1 cellular context compared by ENCODE assay signal in the genomic region with DNA sequence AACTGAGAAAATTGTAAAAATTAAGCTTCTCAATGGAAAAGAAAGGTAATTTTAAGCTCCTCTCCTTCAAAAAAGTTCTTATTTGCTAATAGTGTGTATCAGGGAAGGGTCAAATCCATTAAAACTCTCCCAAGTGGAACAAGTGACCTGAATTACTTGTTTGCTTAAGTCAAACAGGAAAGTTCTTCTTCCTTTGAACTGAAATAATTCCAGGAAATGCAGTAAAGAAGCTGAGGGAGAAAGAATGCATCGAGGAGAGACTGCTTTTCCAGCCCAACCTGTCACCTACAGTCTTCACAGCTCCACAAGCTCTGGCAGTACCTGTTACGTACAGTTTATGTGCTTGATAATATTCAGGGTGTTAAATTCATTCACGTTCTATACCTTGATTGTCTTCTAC.
TF ChIP-seq lines count a peak whose summit lies in the region.

No MANE protein-coding gene starts in this region.

TF ChIP-seq in HepG2, 621 proteins besides CTCF, POLR2A, EP300 and RAD21 (continued from another document and continues in another):
- TF ChIP-seq, protein P1, sequence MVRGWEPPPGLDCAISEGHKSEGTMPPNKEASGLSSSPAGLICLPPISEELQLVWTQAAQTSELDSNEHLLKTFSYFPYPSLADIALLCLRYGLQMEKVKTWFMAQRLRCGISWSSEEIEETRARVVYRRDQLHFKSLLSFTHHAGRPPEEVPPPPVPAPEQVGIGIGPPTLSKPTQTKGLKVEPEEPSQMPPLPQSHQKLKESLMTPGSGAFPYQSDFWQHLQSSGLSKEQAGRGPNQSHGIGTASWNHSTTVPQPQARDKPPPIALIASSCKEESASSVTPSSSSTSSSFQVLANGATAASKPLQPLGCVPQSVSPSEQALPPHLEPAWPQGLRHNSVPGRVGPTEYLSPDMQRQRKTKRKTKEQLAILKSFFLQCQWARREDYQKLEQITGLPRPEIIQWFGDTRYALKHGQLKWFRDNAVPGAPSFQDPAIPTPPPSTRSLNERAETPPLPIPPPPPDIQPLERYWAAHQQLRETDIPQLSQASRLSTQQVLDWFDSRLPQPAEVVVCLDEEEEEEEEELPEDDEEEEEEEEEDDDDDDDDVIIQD (CRISPR knock-in tag; IDR thresholded peaks at IDR 0.05; ENCODE audit: low read depth): no peak
- TF ChIP-seq, protein P2, sequence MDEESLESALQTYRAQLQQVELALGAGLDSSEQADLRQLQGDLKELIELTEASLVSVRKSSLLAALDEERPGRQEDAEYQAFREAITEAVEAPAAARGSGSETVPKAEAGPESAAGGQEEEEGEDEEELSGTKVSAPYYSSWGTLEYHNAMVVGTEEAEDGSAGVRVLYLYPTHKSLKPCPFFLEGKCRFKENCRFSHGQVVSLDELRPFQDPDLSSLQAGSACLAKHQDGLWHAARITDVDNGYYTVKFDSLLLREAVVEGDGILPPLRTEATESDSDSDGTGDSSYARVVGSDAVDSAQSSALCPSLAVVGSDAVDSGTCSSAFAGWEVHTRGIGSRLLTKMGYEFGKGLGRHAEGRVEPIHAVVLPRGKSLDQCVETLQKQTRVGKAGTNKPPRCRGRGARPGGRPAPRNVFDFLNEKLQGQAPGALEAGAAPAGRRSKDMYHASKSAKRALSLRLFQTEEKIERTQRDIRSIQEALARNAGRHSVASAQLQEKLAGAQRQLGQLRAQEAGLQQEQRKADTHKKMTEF (CRISPR knock-in tag; IDR thresholded peaks at IDR 0.05): peak; percentile 40; the same call in 1 of the 2 replicates
- TF ChIP-seq BCL6 (CRISPR knock-in tag; IDR thresholded peaks at IDR 0.05) (peak; percentile 82), ELF3 (CRISPR knock-in tag; IDR thresholded peaks at IDR 0.05) (peak; percentile 44), GATAD1 (CRISPR knock-in tag; IDR thresholded peaks at IDR 0.05) (0 out of 2 replicates have a peak, but pooled peaks have one; percentile 28), HMG20A (CRISPR knock-in tag; IDR thresholded peaks at IDR 0.05; ENCODE audit: borderline replicate concordance) (peak; percentile 55; the same call in 1 of the 2 replicates), NR2F2 (IDR thresholded peaks at IDR 0.05; ENCODE audit: borderline replicate concordance, low read depth) (peak; percentile 88), ZKSCAN1 (IDR thresholded peaks at IDR 0.05; ENCODE audit: low read length) (no peak), MIXL1 (CRISPR knock-in tag; IDR thresholded peaks at IDR 0.05) (peak; percentile 65), FOXP1 (IDR thresholded peaks at IDR 0.05) (no peak), FOXP1 (CRISPR knock-in tag; IDR thresholded peaks at IDR 0.05) (peak; percentile 18; the same call in 1 of the 2 replicates), RXRB (CRISPR knock-in tag; IDR thresholded peaks at IDR 0.05; ENCODE audit: borderline replicate concordance) (peak; percentile 48; the same call in 1 of the 2 replicates), TCF7 (IDR thresholded peaks at IDR 0.05; ENCODE audit: low read depth) (peak; percentile 73), PPARG (CRISPR knock-in tag; conservative IDR thresholded peaks at IDR 0.05) (peak; percentile 70), GZF1 (CRISPR knock-in tag; IDR thresholded peaks at IDR 0.05) (no peak), HOXD1 (CRISPR knock-in tag; IDR thresholded peaks at IDR 0.05) (no peak), SAP130 (CRISPR knock-in tag; IDR thresholded peaks at IDR 0.05; ENCODE audit: low read depth) (peak; percentile 35; the same call in 1 of the 2 replicates), ISL2 (CRISPR knock-in tag; IDR thresholded peaks at IDR 0.05) (peak; percentile 68; the same call in 1 of the 2 replicates), TBX3 (IDR thresholded peaks at IDR 0.05; ENCODE audit: borderline replicate concordance) (peak; percentile 77), TEAD3 (CRISPR knock-in tag; optimal IDR thresholded peaks at IDR 0.05; ENCODE audit: borderline replicate concordance) (peak; percentile 45), ETV5 (CRISPR knock-in tag; IDR thresholded peaks at IDR 0.05; ENCODE audit: borderline replicate concordance) (peak; percentile 12; the same call in 1 of the 2 replicates), ZNF747 (CRISPR knock-in tag; IDR thresholded peaks at IDR 0.05; ENCODE audit: borderline replicate concordance) (no peak), ASH2L (IDR thresholded peaks at IDR 0.05; ENCODE audit: insufficient read length, low read depth, low read length) (no peak), HHEX (CRISPR knock-in tag; IDR thresholded peaks at IDR 0.05) (peak; percentile 93), NR2F6 (IDR thresholded peaks at IDR 0.05) (peak; percentile 94), NR2F6 (CRISPR knock-in tag; IDR thresholded peaks at IDR 0.05) (peak; percentile 87), FOXJ3 (CRISPR knock-in tag; IDR thresholded peaks at IDR 0.05; ENCODE audit: borderline replicate concordance) (0 out of 2 replicates have a peak, but pooled peaks have one; percentile 22), ZNF737 (CRISPR knock-in tag; IDR thresholded peaks at IDR 0.05; ENCODE audit: borderline replicate concordance) (no peak), HMG20B (CRISPR knock-in tag; conservative IDR thresholded peaks at IDR 0.05) (0 out of 2 replicates have a peak, but pooled peaks have one; percentile 19), FOXA3 (CRISPR knock-in tag; IDR thresholded peaks at IDR 0.05) (peak; percentile 75), MED1 (CRISPR knock-in tag; IDR thresholded peaks at IDR 0.05) (0 out of 2 replicates have a peak, but pooled peaks have one; percentile 11), BRD4 (CRISPR knock-in tag; IDR thresholded peaks at IDR 0.05) (no peak), RARA (CRISPR knock-in tag; IDR thresholded peaks at IDR 0.05) (peak; percentile 63), CREM (IDR thresholded peaks at IDR 0.05) (0 out of 2 replicates have a peak, but pooled peaks have one; percentile 31), CREM (CRISPR knock-in tag; IDR thresholded peaks at IDR 0.05) (no peak), GATAD2A (CRISPR knock-in tag; IDR thresholded peaks at IDR 0.05) (peak; percentile 31; the same call in 1 of the 2 replicates), HDAC2 (CRISPR knock-in tag; IDR thresholded peaks at IDR 0.05) (peak; percentile 29; the same call in 1 of the 2 replicates), ZNF746 (CRISPR knock-in tag; IDR thresholded peaks at IDR 0.05) (no peak)
- TF ChIP-seq, protein P3, sequence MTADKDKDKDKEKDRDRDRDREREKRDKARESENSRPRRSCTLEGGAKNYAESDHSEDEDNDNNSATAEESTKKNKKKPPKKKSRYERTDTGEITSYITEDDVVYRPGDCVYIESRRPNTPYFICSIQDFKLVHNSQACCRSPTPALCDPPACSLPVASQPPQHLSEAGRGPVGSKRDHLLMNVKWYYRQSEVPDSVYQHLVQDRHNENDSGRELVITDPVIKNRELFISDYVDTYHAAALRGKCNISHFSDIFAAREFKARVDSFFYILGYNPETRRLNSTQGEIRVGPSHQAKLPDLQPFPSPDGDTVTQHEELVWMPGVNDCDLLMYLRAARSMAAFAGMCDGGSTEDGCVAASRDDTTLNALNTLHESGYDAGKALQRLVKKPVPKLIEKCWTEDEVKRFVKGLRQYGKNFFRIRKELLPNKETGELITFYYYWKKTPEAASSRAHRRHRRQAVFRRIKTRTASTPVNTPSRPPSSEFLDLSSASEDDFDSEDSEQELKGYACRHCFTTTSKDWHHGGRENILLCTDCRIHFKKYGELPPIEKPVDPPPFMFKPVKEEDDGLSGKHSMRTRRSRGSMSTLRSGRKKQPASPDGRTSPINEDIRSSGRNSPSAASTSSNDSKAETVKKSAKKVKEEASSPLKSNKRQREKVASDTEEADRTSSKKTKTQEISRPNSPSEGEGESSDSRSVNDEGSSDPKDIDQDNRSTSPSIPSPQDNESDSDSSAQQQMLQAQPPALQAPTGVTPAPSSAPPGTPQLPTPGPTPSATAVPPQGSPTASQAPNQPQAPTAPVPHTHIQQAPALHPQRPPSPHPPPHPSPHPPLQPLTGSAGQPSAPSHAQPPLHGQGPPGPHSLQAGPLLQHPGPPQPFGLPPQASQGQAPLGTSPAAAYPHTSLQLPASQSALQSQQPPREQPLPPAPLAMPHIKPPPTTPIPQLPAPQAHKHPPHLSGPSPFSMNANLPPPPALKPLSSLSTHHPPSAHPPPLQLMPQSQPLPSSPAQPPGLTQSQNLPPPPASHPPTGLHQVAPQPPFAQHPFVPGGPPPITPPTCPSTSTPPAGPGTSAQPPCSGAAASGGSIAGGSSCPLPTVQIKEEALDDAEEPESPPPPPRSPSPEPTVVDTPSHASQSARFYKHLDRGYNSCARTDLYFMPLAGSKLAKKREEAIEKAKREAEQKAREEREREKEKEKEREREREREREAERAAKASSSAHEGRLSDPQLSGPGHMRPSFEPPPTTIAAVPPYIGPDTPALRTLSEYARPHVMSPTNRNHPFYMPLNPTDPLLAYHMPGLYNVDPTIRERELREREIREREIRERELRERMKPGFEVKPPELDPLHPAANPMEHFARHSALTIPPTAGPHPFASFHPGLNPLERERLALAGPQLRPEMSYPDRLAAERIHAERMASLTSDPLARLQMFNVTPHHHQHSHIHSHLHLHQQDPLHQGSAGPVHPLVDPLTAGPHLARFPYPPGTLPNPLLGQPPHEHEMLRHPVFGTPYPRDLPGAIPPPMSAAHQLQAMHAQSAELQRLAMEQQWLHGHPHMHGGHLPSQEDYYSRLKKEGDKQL (CRISPR knock-in tag; IDR thresholded peaks at IDR 0.05; ENCODE audit: low read depth): peak; percentile 75; the same call in 1 of the 2 replicates
- TF ChIP-seq, protein P4, sequence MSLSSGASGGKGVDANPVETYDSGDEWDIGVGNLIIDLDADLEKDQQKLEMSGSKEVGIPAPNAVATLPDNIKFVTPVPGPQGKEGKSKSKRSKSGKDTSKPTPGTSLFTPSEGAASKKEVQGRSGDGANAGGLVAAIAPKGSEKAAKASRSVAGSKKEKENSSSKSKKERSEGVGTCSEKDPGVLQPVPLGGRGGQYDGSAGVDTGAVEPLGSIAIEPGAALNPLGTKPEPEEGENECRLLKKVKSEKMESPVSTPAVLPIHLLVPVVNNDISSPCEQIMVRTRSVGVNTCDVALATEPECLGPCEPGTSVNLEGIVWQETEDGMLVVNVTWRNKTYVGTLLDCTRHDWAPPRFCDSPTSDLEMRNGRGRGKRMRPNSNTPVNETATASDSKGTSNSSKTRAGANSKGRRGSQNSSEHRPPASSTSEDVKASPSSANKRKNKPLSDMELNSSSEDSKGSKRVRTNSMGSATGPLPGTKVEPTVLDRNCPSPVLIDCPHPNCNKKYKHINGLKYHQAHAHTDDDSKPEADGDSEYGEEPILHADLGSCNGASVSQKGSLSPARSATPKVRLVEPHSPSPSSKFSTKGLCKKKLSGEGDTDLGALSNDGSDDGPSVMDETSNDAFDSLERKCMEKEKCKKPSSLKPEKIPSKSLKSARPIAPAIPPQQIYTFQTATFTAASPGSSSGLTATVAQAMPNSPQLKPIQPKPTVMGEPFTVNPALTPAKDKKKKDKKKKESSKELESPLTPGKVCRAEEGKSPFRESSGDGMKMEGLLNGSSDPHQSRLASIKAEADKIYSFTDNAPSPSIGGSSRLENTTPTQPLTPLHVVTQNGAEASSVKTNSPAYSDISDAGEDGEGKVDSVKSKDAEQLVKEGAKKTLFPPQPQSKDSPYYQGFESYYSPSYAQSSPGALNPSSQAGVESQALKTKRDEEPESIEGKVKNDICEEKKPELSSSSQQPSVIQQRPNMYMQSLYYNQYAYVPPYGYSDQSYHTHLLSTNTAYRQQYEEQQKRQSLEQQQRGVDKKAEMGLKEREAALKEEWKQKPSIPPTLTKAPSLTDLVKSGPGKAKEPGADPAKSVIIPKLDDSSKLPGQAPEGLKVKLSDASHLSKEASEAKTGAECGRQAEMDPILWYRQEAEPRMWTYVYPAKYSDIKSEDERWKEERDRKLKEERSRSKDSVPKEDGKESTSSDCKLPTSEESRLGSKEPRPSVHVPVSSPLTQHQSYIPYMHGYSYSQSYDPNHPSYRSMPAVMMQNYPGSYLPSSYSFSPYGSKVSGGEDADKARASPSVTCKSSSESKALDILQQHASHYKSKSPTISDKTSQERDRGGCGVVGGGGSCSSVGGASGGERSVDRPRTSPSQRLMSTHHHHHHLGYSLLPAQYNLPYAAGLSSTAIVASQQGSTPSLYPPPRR (CRISPR knock-in tag; IDR thresholded peaks at IDR 0.05; ENCODE audit: borderline replicate concordance): peak; percentile 87
- TF ChIP-seq, protein P5, sequence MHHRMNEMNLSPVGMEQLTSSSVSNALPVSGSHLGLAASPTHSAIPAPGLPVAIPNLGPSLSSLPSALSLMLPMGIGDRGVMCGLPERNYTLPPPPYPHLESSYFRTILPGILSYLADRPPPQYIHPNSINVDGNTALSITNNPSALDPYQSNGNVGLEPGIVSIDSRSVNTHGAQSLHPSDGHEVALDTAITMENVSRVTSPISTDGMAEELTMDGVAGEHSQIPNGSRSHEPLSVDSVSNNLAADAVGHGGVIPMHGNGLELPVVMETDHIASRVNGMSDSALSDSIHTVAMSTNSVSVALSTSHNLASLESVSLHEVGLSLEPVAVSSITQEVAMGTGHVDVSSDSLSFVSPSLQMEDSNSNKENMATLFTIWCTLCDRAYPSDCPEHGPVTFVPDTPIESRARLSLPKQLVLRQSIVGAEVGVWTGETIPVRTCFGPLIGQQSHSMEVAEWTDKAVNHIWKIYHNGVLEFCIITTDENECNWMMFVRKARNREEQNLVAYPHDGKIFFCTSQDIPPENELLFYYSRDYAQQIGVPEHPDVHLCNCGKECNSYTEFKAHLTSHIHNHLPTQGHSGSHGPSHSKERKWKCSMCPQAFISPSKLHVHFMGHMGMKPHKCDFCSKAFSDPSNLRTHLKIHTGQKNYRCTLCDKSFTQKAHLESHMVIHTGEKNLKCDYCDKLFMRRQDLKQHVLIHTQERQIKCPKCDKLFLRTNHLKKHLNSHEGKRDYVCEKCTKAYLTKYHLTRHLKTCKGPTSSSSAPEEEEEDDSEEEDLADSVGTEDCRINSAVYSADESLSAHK (CRISPR knock-in tag; IDR thresholded peaks at IDR 0.05; ENCODE audit: borderline replicate concordance): no peak
- TF ChIP-seq, protein P6, sequence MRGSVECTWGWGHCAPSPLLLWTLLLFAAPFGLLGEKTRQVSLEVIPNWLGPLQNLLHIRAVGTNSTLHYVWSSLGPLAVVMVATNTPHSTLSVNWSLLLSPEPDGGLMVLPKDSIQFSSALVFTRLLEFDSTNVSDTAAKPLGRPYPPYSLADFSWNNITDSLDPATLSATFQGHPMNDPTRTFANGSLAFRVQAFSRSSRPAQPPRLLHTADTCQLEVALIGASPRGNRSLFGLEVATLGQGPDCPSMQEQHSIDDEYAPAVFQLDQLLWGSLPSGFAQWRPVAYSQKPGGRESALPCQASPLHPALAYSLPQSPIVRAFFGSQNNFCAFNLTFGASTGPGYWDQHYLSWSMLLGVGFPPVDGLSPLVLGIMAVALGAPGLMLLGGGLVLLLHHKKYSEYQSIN (CRISPR knock-in tag; IDR thresholded peaks at IDR 0.05; ENCODE audit: borderline replicate concordance): no peak
